11 cellular contexts compared by ENCODE assay signal in genomic region chr7:910441-910861, GRCh38. TPM values are rescaled to one million over a fixed set of nuclear protein-coding genes. Genes with fewer than 3 reads are reported as not detected.
A peak's percentile ranks its signal among the peaks of the same experiment; 100 is the strongest.
DNase-seq lines count a peak whose midpoint lies in the region; ATAC-seq, FAIRE-seq and TF ChIP-seq lines count a peak whose summit lies in the region.
"Had no signal": no experiment of that assay in that cellular context is flagged by ENCODE, and none has a peak within 500 bp of the region (broad histone marks: within the 10 kb centered on the region; RNA-seq: fewer than 3 reads in every experiment).

No MANE protein-coding gene starts in this region.

- no peak for TF ChIP-seq CTCF in colonic mucosa (IDR thresholded peaks at IDR 0.05)
- TF ChIP-seq CTCF in gastrocnemius medialis (IDR thresholded peaks at IDR 0.05 in 4 of 5, conservative IDR thresholded peaks at IDR 0.05 in 1 of 5): no peak

- in situ Hi-C loops in gastrocnemius medialis (cut with MboI; ENCODE audit: low sequenced_read_pairs in 4 of 4): no loop called here

- peak overlapping the region; percentile 43 to 53 for H3K4me3 Mint-ChIP-seq in stimulated activated naive B cell treated with anti-CD40 and anti-IgM and Interleukin-4, amounts not matched to agents 10 μg/mL and 1 μg/mL and 100 μg/mL, for 72 hours

- ATAC-seq in stimulated activated naive B cell treated with anti-CD40 and anti-IgM and Interleukin-4, amounts not matched to agents 10 μg/mL and 1 μg/mL and 100 μg/mL, for 72 hours (replicated peaks): peak; percentile 8 to 22
- no peak for ATAC-seq in gastrocnemius medialis

- H3K9me3 Mint-ChIP-seq in stimulated activated naive B cell treated with anti-CD40 and anti-IgM and Interleukin-4, amounts not matched to agents 10 μg/mL and 1 μg/mL and 100 μg/mL, for 72 hours: no peaks in the 10 kb centered on the region
- H3K9me3 Mint-ChIP-seq: nephron had no signal

- H3K27ac ChIP-seq in colonic mucosa (peak overlapping the region; percentile 49), gastrocnemius medialis (no peak overlapping the region)
- H3K27ac ChIP-seq: ascending aorta had no signal

- H3K4me1 ChIP-seq in NT2/D1 (ENCODE audit: insufficient read depth, insufficient read length): peaks cover 25% of the 10 kb centered on the region
- peaks cover 16% of the 10 kb centered on the region for H3K4me1 ChIP-seq in colonic mucosa
- H3K4me1 ChIP-seq in gastrocnemius medialis: no peaks in the 10 kb centered on the region

- H3K27me3 ChIP-seq in NT2/D1 (ENCODE audit: insufficient read depth, insufficient read length) (peaks cover 27% of the 10 kb centered on the region), colonic mucosa (no peaks in the 10 kb centered on the region), gastrocnemius medialis (peaks cover 0 to 11% (median 4%) of the 10 kb centered on the region in 3 donors)
- H3K27me3 ChIP-seq: ascending aorta had no signal

- no peaks in the 10 kb centered on the region for H3K36me3 ChIP-seq in NT2/D1 (ENCODE audit: insufficient read depth, insufficient read length, low read length)
- H3K36me3 ChIP-seq in colonic mucosa: no peaks in the 10 kb centered on the region
- no peaks in the 10 kb centered on the region for H3K36me3 ChIP-seq in gastrocnemius medialis
- H3K36me3 ChIP-seq: ascending aorta had no signal

- peak overlapping the region; percentile 21 for H3K9ac ChIP-seq in NT2/D1 (ENCODE audit: insufficient read length, low read depth)
- H3K9ac ChIP-seq in colonic mucosa (ENCODE audit: low read depth in 2 of 2, low read length in 2 of 2): peak overlapping the region in 1 of 2 donors; percentile 26

- H3K4me3 ChIP-seq in NT2/D1 (ENCODE audit: insufficient read length, low read depth): no peak overlapping the region
- no peak overlapping the region for H3K4me3 ChIP-seq in colonic mucosa
- no peak overlapping the region for H3K4me3 ChIP-seq in gastrocnemius medialis

- FAIRE-seq in GM18507 (lab: Jason Lieb, UNC): peak; percentile 56

- intact Hi-C loops in colonic mucosa (cut with DNase I): no loop called here
- intact Hi-C loops in gastrocnemius medialis (cut with DNase I; ENCODE audit: low total_unique reads): no loop called here

- peaks cover 15% of the 10 kb centered on the region in 2 donors for H3K4me1 Mint-ChIP-seq in stimulated activated naive B cell treated with anti-CD40 and anti-IgM and Interleukin-4, amounts not matched to agents 10 μg/mL and 1 μg/mL and 100 μg/mL, for 72 hours
- H3K4me1 Mint-ChIP-seq: nephron had no signal

- peaks cover 0 to 8% of the 10 kb centered on the region in 2 donors for H3K36me3 Mint-ChIP-seq in stimulated activated naive B cell treated with anti-CD40 and anti-IgM and Interleukin-4, amounts not matched to agents 10 μg/mL and 1 μg/mL and 100 μg/mL, for 72 hours

- peak overlapping the region; percentile 88 for H3K27ac Mint-ChIP-seq in stimulated activated naive B cell treated with anti-CD40 and anti-IgM and Interleukin-4, amounts not matched to agents 10 μg/mL and 1 μg/mL and 100 μg/mL, for 72 hours
- H3K27ac Mint-ChIP-seq: nephron had no signal

- DNase-seq in GM18507 (ENCODE audit: extremely low spot score, insufficient read length, low read depth) (no peak), NT2/D1 (ENCODE audit: low read depth, low spot score) (no peak), colonic mucosa (no peak), gastrocnemius medialis (no peak), putamen (ENCODE audit: low spot score) (no peak), EL (no peak)
- DNase-seq in stimulated activated naive B cell treated with anti-CD40 and anti-IgM and Interleukin-4, amounts not matched to agents 10 μg/mL and 1 μg/mL and 100 μg/mL, for 72 hours: no peak
- DNase-seq: NCI-H2107; stimulated activated CD4-positive, alpha-beta T cell treated with anti-CD3 and anti-CD28 coated beads, Interleukin-2, amount 100 ng/mL, for 48 hours had no signal

- no peak for TF ChIP-seq POLR2A in gastrocnemius medialis (IDR thresholded peaks at IDR 0.05)

- H3K9me3 ChIP-seq in NT2/D1 (ENCODE audit: insufficient read depth, low read length) (no peaks in the 10 kb centered on the region), colonic mucosa (no peaks in the 10 kb centered on the region), gastrocnemius medialis (no peaks in the 10 kb centered on the region)
- H3K9me3 ChIP-seq: ascending aorta had no signal

- H3K27me3 Mint-ChIP-seq in stimulated activated naive B cell treated with anti-CD40 and anti-IgM and Interleukin-4, amounts not matched to agents 10 μg/mL and 1 μg/mL and 100 μg/mL, for 72 hours: no peaks in the 10 kb centered on the region

RNA-seq across cellular contexts. Expression of gene GET4, which starts 34.1 kb away (rescaled TPM):
- total RNA-seq in colonic mucosa: 10 to 100 TPM; 33.0 to 35.9 TPM
- total RNA-seq in gastrocnemius medialis: 10 to 100 TPM; 24.6 to 40.8 (median 30.0) TPM

RNA-seq across cellular contexts. Expression of gene ADAP1, which starts 44.0 kb away (rescaled TPM):
- total RNA-seq in colonic mucosa: 100 to 1,000 TPM; 107 to 201 TPM
- 1 to 10 TPM in 2 of 4 donors, under 1 TPM in 2; 0.71 to 5.0 (median 1.1) TPM for total RNA-seq in gastrocnemius medialis

Comparison
In these comparisons a context has a peak if more than half of its experiments do, and no peak if none do; other contexts are left out.
1. ATAC-seq: peak in stimulated activated naive B cell treated with anti-CD40 and anti-IgM and Interleukin-4, amounts not matched to agents 10 μg/mL and 1 μg/mL and 100 μg/mL, for 72 hours (2 of 2); none in gastrocnemius medialis (0 of 2).
2. RNA of gene ADAP1, which starts 44.0 kb away (total RNA-seq): 107 to 201 TPM in colonic mucosa; 0.71 to 5.0 TPM in gastrocnemius medialis; every median in the first group is over 10 times any median in the second.